Comparison of ENCODE assay signal across 8 cellular contexts in genomic region chr12:110403146-110403974, GRCh38. TPM values are rescaled to one million over a fixed set of nuclear protein-coding genes. Genes with fewer than 3 reads are reported as not detected.
DNase-seq lines count a peak whose midpoint lies in the region; ATAC-seq, FAIRE-seq and TF ChIP-seq lines count a peak whose summit lies in the region.

Gene ANAPC7 (minus strand): TSS chr12:110403708. CDS start chr12:110403627, 81 bp downstream.

- ATAC-seq in HG03565 (IDR thresholded peaks at IDR 0.05; ENCODE audit: unreplicated experiment) (peak; percentile 64), HepG2 (peak; percentile 93)

- in situ Hi-C loops in HepG2 (cut with HindIII; ENCODE audit: extremely low pct_ligation_motif_present, low pct_unique_long_range_greater_than_20kb), result no loop called here

- H3K79me2 ChIP-seq in HepG2 (ENCODE audit: insufficient read depth, low read length), result peaks cover 28% of the 10 kb centered on the region

- CTCF ChIA-PET in HepG2 (lab: Yijun Ruan, JAX; ENCODE audit: low intra/inter-chr PET ratio, low total read pairs), result interaction anchor here (1.2 kb wide), 1 partner anchor 28 kb away, joined by 5 read pairs; no protein-coding TSS in a partner anchor

- 0 out of 2 replicates have a peak, but pooled peaks have one; percentile 28 for TF ChIP-seq RAD21 in HepG2 (CRISPR knock-in tag; IDR thresholded peaks at IDR 0.05)

- WGBS in HepG2 (ENCODE audit: low lambda C conversion rate), result under 1% methylated on average over 12 of the region's 62 CpGs

- intact Hi-C loops in HepG2 (cut with micrococcal nuclease; ENCODE audit: unreplicated experiment), result no loop called here

- H3K9ac ChIP-seq in HepG2 (ENCODE audit: insufficient read depth, low read depth, low read length), result peak within 1 kb of the TSS; percentile 94

- peak within 1 kb of the TSS; percentile 95 for H3K27ac ChIP-seq in HepG2 (ENCODE audit: extremely low read length, insufficient read depth, low read length)

- POLR2A ChIA-PET in HepG2 (lab: Yijun Ruan, JAX), result interaction anchor here (0.8 to 1.3 kb wide), 2 partner anchors 28 to 65 kb away, joined by 3 to 4 read pairs; partner anchors contain the start of gene GPN3

- H2AFZ ChIP-seq in HepG2 (ENCODE audit: low read length), result peak within 1 kb of the TSS; percentile 100

- TF ChIP-seq CTCF in HepG2 (CRISPR knock-in tag; IDR thresholded peaks at IDR 0.05), result no peak

- H3K9me3 ChIP-seq in HepG2 (ENCODE audit: low read length), result no peaks in the 10 kb centered on the region

- peak within 1 kb of the TSS; percentile 68 to 88 (median 78) for H3K4me3 ChIP-seq in HepG2 (replicated peaks in 1 of 3; ENCODE audit: insufficient read depth in 1 of 3, low read depth in 2 of 3, low read length in 3 of 3)

- peak; percentile 53 for FAIRE-seq in HepG2 (lab: Jason Lieb, UNC)

- peak within 1 kb of the TSS; percentile 79 for H3K4me2 ChIP-seq in HepG2 (ENCODE audit: low read depth, low read length)

- TF ChIP-seq EP300 in HepG2 (IDR thresholded peaks at IDR 0.05; ENCODE audit: low read depth in 2 of 2, low read length in 2 of 2), result no peak
- 0 out of 2 replicates have a peak, but pooled peaks have one; percentile 25 for TF ChIP-seq EP300 in HepG2 (CRISPR knock-in tag; IDR thresholded peaks at IDR 0.05; ENCODE audit: borderline replicate concordance)

- peaks cover 34% of the 10 kb centered on the region for H3K4me1 ChIP-seq in HepG2 (ENCODE audit: insufficient read depth, low read length)

- TSS peak; percentile 83 for BruUV-seq in HepG2 (replicated peaks; lab: Mats Ljungman, UMichigan)

- TF ChIP-seq POLR2A in GM19099 (IDR thresholded peaks at IDR 0.05; ENCODE audit: extremely low read depth, insufficient read length, low read depth) (peak; percentile 88), HepG2 (IDR thresholded peaks at IDR 0.05; ENCODE audit: insufficient read depth in 1 of 2, low read depth in 2 of 2, low read length in 2 of 2) (peak; percentile 74 to 90)

- peak; percentile 97 for DNase-seq in AG08395 (ENCODE audit: low spot score)
- peak; percentile 85 for DNase-seq in NCI-H774 (lab: John Stamatoyannopoulos, UW)
- peak; percentile 80 to 84 for DNase-seq in activated CD4-positive, alpha-beta T cell treated with anti-CD3 and anti-CD28 coated beads, Interleukin-2, amount 50 U/mL, for 4 hours
- DNase-seq in dermis blood vessel endothelial cell, result peak; percentile 96
- peak; percentile 85 for DNase-seq in HepG2 (ENCODE audit: low spot score)
- DNase-seq in stimulated activated CD4-positive, alpha-beta T cell treated with anti-CD3 and anti-CD28 coated beads, Interleukin-2, amount 100 ng/mL, for 48 hours, result peak; percentile 80 to 82

- no peaks in the 10 kb centered on the region for H4K20me1 ChIP-seq in HepG2 (ENCODE audit: insufficient read depth, low read length)

- H3K27me3 ChIP-seq in HepG2 (ENCODE audit: control insufficient read depth in 1 of 2, insufficient read depth in 2 of 2, low read length in 2 of 2), result no peaks in the 10 kb centered on the region; a peak in 1 of 5 replicates

- peaks cover 1 to 7% of the 10 kb centered on the region in 2 experiments; a peak in 3 of 5 replicates for H3K36me3 ChIP-seq in HepG2 (replicated peaks in 1 of 2; ENCODE audit: control insufficient read depth in 1 of 2, insufficient read depth in 2 of 2, low read length in 2 of 2)

TF ChIP-seq in HepG2, 621 proteins besides CTCF, POLR2A, EP300 and RAD21 (continues in another document):
- TF ChIP-seq ZSCAN29 (CRISPR knock-in tag; conservative IDR thresholded peaks at IDR 0.05), result no peak
- no peak; the same call in 1 of the 2 replicates for TF ChIP-seq PPARG (CRISPR knock-in tag; conservative IDR thresholded peaks at IDR 0.05)
- TF ChIP-seq RXRA (CRISPR knock-in tag; IDR thresholded peaks at IDR 0.05), result peak; percentile 57; the same call in 1 of the 2 replicates
- TF ChIP-seq ZNF253 (CRISPR knock-in tag; IDR thresholded peaks at IDR 0.05; ENCODE audit: borderline replicate concordance), result no peak
- TF ChIP-seq DBP (CRISPR knock-in tag; IDR thresholded peaks at IDR 0.05; ENCODE audit: not compliant biosample characterization), result no peak
- TF ChIP-seq POLR2AphosphoS5 (IDR thresholded peaks at IDR 0.05; ENCODE audit: low read depth, low read length), result peak; percentile 78
- TF ChIP-seq ZNF296 (CRISPR knock-in tag; conservative IDR thresholded peaks at IDR 0.05), result no peak
- TF ChIP-seq E2F5 (CRISPR knock-in tag; conservative IDR thresholded peaks at IDR 0.05), result peak; percentile 39; the same call in 1 of the 2 replicates
- 0 out of 2 replicates have a peak, but pooled peaks have one; percentile 37 for TF ChIP-seq ZNF101 (CRISPR knock-in tag; IDR thresholded peaks at IDR 0.05; ENCODE audit: borderline replicate concordance, low read depth)
- no peak for TF ChIP-seq NR3C1 (CRISPR knock-in tag; IDR thresholded peaks at IDR 0.05)
- no peak; the same call in 1 of the 2 replicates for TF ChIP-seq E2F1 (CRISPR knock-in tag; IDR thresholded peaks at IDR 0.05)
- TF ChIP-seq CERS6 (CRISPR knock-in tag; IDR thresholded peaks at IDR 0.05), result no peak
- peak; percentile 78; the same call in 1 of the 2 replicates for TF ChIP-seq EED (CRISPR knock-in tag; IDR thresholded peaks at IDR 0.05)
- no peak for TF ChIP-seq GTF3A (CRISPR knock-in tag; conservative IDR thresholded peaks at IDR 0.05)

RNA-seq across cellular contexts. Expression of gene ANAPC7, which starts in this region (rescaled TPM):
- total RNA-seq in dermis blood vessel endothelial cell, result 56.8 and 71.9 TPM in 2 replicates
- 69.1 and 73.7 TPM in 2 replicates for total RNA-seq in HepG2 (2016; rRNA removed; fragmentation: Illumina TruSeq; extraction: Trizol)
- total RNA-seq in HepG2 (2016; cell fraction: cytosol; rRNA removed; fragmentation: Illumina TruSeq; extraction: Trizol; ENCODE audit: low read depth), result 29.4 and 31.2 TPM in 2 replicates
- 69.6 and 77.9 TPM in 2 replicates for total RNA-seq in HepG2 (2016; cell fraction: insoluble cytoplasmic fraction; rRNA removed; fragmentation: Illumina TruSeq; extraction: Trizol)
- total RNA-seq in HepG2 (2016; cell fraction: membrane; rRNA removed; fragmentation: Illumina TruSeq; extraction: Trizol), result 30.2 and 37.8 TPM in 2 replicates
- 48.8 and 58.7 TPM in 2 replicates for total RNA-seq in HepG2 (2016; cell fraction: nucleus; rRNA removed; fragmentation: Illumina TruSeq; extraction: Trizol)
- 31.5 and 40.0 TPM in 2 replicates for polyA plus RNA-seq in HepG2 (2011; rRNA removed)
- polyA plus RNA-seq in HepG2 (2011; cell fraction: cytosol; rRNA removed), result 24.7 and 25.8 TPM in 2 replicates
- 54.7 and 59.1 TPM in 2 replicates for polyA plus RNA-seq in HepG2 (2011; cell fraction: nucleus; rRNA removed)
- polyA plus RNA-seq in HepG2 (2012), result 29.7 and 35.9 TPM in 2 replicates
- polyA plus RNA-seq in HepG2 (2016; cell fraction: cytosol; fragmentation: Illumina TruSeq; extraction: Trizol; ENCODE audit: low read depth), result 6.2 and 9.1 TPM in 2 replicates
- 59.6 and 60.3 TPM in 2 replicates for polyA plus RNA-seq in HepG2 (2016; cell fraction: insoluble cytoplasmic fraction; fragmentation: Illumina TruSeq; extraction: Trizol; ENCODE audit: low read depth)
- 15.7 TPM in 2 replicates for polyA plus RNA-seq in HepG2 (2016; cell fraction: membrane; fragmentation: Illumina TruSeq; extraction: Trizol; ENCODE audit: low read depth)
- 155 and 162 TPM in 2 replicates for polyA plus RNA-seq in HepG2 (2016; cell fraction: nucleus; fragmentation: Illumina TruSeq; extraction: Trizol; ENCODE audit: insufficient read depth, low read depth)
- 31.9 and 76.0 TPM in 2 replicates for polyA minus RNA-seq in HepG2 (2011; rRNA and poly(A)+ RNA removed; ENCODE audit: low replicate concordance)
- 20.1 and 21.5 TPM in 2 replicates for polyA minus RNA-seq in HepG2 (2011; cell fraction: cytosol; rRNA and poly(A)+ RNA removed)
- polyA minus RNA-seq in HepG2 (2011; cell fraction: nucleus; rRNA and poly(A)+ RNA removed), result 25.1 and 41.6 TPM in 2 replicates

Comparison
In these comparisons a context has a peak if more than half of its experiments do, and no peak if none do; other contexts are left out.
1. Peak in every context shown above with its lines: DNase-seq, ATAC-seq, H3K4me3 ChIP-seq and H3K27ac ChIP-seq.